ENCODE assay signal across 8 cellular contexts in genomic region chr11:64878494-64879225, GRCh38. TPM values are rescaled to one million over a fixed set of nuclear protein-coding genes. Genes with fewer than 3 reads are reported as not detected.
DNase-seq lines count a peak whose midpoint lies in the region; ATAC-seq and TF ChIP-seq lines count a peak whose summit lies in the region.

Gene EHD1 (minus strand): TSS chr11:64878621. CDS start chr11:64878464, 157 bp downstream.

- H3K36me3 ChIP-seq in SK-N-MC (ENCODE audit: insufficient read depth, low read length): no peaks in the 10 kb centered on the region

- DNase-seq in GM10248 (ENCODE audit: extremely low spot score) (peak; percentile 100), NB4 (ENCODE audit: low read depth) (peak; percentile 98), SK-N-MC (ENCODE audit: low read depth, low spot score) (peak; percentile 79), globus pallidus (ENCODE audit: low spot score) (peak; percentile 98), occipital lobe (lab: John Stamatoyannopoulos, UW) (peak; percentile 97)
- DNase-seq in activated naive CD4-positive, alpha-beta T cell treated with anti-CD3 and anti-CD28 coated beads, Interleukin-2, amount 50 U/mL, for 16 hours: peak; percentile 99

- H3K27ac ChIP-seq in SK-N-MC: peak within 1 kb of the TSS; percentile 74
- peak within 1 kb of the TSS; percentile 86 for H3K27ac ChIP-seq in temporal lobe (ENCODE audit: low read depth, low read length)

- H3K9ac ChIP-seq in SK-N-MC (ENCODE audit: insufficient read length): peak within 1 kb of the TSS; percentile 95

- no peaks in the 10 kb centered on the region for H3K9me3 ChIP-seq in SK-N-MC (ENCODE audit: low read depth, low read length)

- peak within 1 kb of the TSS; percentile 72 for H3K4me3 ChIP-seq in NB4 (ENCODE audit: low read depth, low read length)
- peak within 1 kb of the TSS; percentile 96 for H3K4me3 ChIP-seq in SK-N-MC

- peak; percentile 75 for ATAC-seq in HG02571 (IDR thresholded peaks at IDR 0.05; ENCODE audit: unreplicated experiment)

- POLR2A ChIA-PET in GM10248 (lab: Yijun Ruan, JAX): interaction anchor here (0.7 to 7.8 kb wide), 10 partner anchors 9 to 106 kb away, joined by 3 to 225 read pairs (median 6); partner anchors contain the start of genes CDC42BPG, MEN1, PPP2R5B and SF1

- peak; percentile 74 for TF ChIP-seq POLR2A in NB4 (IDR thresholded peaks at IDR 0.05; ENCODE audit: extremely low read depth, insufficient read length)

- TF ChIP-seq CTCF in GM10248 (IDR thresholded peaks at IDR 0.05; ENCODE audit: control extremely low read depth, extremely low read depth, low read depth, missing control alignments) (peak; percentile 79), NB4 (IDR thresholded peaks at IDR 0.05; ENCODE audit: low read depth, low read length) (peak; percentile 68)

- CTCF ChIA-PET in GM10248 (lab: Yijun Ruan, JAX): interaction anchor here (12.5 to 31.5 kb wide), 2 partner anchors 12 to 24 kb away, joined by 152 to 1137 read pairs; partner anchors contain the start of gene CDC42BPG

RNA-seq across cellular contexts. Expression of gene EHD1, which starts in this region (rescaled TPM):
- total RNA-seq in occipital lobe (22.9 TPM), temporal lobe (17.7 TPM)

Comparison
In these comparisons a context has a peak if more than half of its experiments do, and no peak if none do; other contexts are left out.
1. Peak in every context shown above with its lines: DNase-seq, ATAC-seq, H3K4me3 ChIP-seq and H3K27ac ChIP-seq.